Comparison of ENCODE assay signal across 1 cellular context in the genomic region with DNA sequence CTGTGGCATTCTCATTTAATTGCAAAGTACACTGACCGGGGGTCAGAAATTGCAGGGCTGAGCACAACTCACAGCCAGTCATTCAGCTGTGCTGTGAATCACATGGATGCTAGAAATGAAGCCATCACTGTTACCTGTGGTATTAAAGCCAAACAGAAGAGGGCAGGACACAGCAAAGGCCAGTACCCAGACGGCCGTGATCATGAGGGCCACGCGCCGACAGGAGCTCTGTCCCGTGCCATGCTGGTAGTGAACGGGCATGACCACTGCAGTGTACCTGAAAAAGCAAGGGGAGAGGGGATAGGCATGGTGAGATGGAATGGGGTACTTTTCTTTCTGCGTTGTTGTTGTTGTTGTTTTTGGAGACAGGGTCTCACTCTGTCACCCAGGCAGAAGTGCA.
TF ChIP-seq lines count a peak whose summit lies in the region.

No MANE protein-coding gene starts in this region.

TF ChIP-seq in HepG2, 621 proteins besides CTCF, POLR2A, EP300 and RAD21:
- TF ChIP-seq, protein P1, sequence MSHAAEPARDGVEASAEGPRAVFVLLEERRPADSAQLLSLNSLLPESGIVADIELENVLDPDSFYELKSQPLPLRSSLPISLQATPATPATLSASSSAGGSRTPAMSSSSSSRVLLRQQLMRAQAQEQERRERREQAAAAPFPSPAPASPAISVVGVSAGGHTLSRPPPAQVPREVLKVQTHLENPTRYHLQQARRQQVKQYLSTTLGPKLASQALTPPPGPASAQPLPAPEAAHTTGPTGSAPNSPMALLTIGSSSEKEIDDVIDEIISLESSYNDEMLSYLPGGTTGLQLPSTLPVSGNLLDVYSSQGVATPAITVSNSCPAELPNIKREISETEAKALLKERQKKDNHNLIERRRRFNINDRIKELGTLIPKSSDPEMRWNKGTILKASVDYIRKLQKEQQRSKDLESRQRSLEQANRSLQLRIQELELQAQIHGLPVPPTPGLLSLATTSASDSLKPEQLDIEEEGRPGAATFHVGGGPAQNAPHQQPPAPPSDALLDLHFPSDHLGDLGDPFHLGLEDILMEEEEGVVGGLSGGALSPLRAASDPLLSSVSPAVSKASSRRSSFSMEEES (CRISPR knock-in tag; IDR thresholded peaks at IDR 0.05), result no peak
- TF ChIP-seq, protein P2, sequence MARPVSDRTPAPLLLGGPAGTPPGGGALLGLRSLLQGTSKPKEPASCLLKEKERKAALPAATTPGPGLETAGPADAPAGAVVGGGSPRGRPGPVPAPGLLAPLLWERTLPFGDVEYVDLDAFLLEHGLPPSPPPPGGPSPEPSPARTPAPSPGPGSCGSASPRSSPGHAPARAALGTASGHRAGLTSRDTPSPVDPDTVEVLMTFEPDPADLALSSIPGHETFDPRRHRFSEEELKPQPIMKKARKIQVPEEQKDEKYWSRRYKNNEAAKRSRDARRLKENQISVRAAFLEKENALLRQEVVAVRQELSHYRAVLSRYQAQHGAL (CRISPR knock-in tag; IDR thresholded peaks at IDR 0.05; ENCODE audit: not compliant biosample characterization), result no peak
- TF ChIP-seq NCOR1 (IDR thresholded peaks at IDR 0.05; ENCODE audit: borderline replicate concordance, low read length), result no peak
TF ChIP-seq in HepG2: peak in this region for 0.
